29 cellular contexts compared by ENCODE assay signal in the genomic region with DNA sequence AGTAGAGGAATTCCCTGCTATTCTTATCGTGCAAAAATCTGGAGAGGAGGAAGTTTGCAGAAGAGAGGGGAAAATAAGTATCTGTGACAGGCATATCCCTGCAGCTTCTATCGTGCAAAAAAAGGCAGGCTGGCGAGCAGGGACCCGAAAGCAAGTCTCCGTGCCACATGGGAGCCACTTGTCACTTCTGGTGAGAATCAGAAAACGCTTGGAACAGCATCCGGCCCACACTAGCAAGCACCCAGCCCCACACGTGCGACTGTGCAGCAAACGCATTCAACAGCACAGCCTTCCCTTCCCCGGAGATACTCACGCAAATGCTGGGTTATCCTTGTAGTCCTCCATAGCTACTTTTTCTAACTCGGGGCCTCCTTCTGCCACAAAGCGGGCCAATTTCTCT. TPM values are rescaled to one million over a fixed set of nuclear protein-coding genes. Genes with fewer than 3 reads are reported as not detected.
"Had no signal": no experiment of that assay in that cellular context is flagged by ENCODE, and none has a peak within 500 bp of the region (broad histone marks: within the 10 kb centered on the region; RNA-seq: fewer than 3 reads in every experiment).

No MANE protein-coding gene starts in this region.

- H3K36me3 ChIP-seq: ovary, uterus had no signal

- H3K4me1 ChIP-seq: parathyroid adenoma, psoas muscle, right lobe of liver, sigmoid colon, stomach, suprapubic skin, testis, tibial artery, transverse colon, upper lobe of right lung, uterus had no signal

- H3K27ac ChIP-seq: neutrophil, ovary, parathyroid adenoma, psoas muscle, right lobe of liver, sigmoid colon, stomach, suprapubic skin, testis, tibial artery, transverse colon, upper lobe of right lung, uterus had no signal

- H3K27me3 ChIP-seq: neutrophil, ovary, right lobe of liver, sigmoid colon, stomach, suprapubic skin, testis, tibial artery, transverse colon, upper lobe of right lung, uterus had no signal

- H3K4me1 Mint-ChIP-seq: naive thymus-derived CD4-positive, alpha-beta T cell; natural killer cell; stimulated activated effector memory CD8-positive, alpha-beta T cell treated with anti-CD3 and anti-CD28 coated beads, Interleukin-12 subunit alpha, Interleukin-12 subunit beta, amount 100 ng/mL, for 72 hours; stimulated activated naive B cell treated with anti-CD40 and anti-IgM and Interleukin-4, amounts not matched to agents 10 μg/mL and 1 μg/mL and 100 μg/mL, for 72 hours had no signal

- H3K9me3 ChIP-seq: neutrophil, ovary, psoas muscle, right lobe of liver, sigmoid colon, stomach, suprapubic skin, testis, tibial artery, transverse colon, upper lobe of right lung, uterus had no signal

- H3K4me3 ChIP-seq: ovary, psoas muscle, right lobe of liver, sigmoid colon, stomach, suprapubic skin, testis, tibial artery, transverse colon, upper lobe of right lung, uterus had no signal

- H3K9me3 Mint-ChIP-seq: naive thymus-derived CD4-positive, alpha-beta T cell; natural killer cell; nephron; stimulated activated effector memory CD8-positive, alpha-beta T cell treated with anti-CD3 and anti-CD28 coated beads, Interleukin-12 subunit alpha, Interleukin-12 subunit beta, amount 100 ng/mL, for 72 hours; stimulated activated naive B cell treated with anti-CD40 and anti-IgM and Interleukin-4, amounts not matched to agents 10 μg/mL and 1 μg/mL and 100 μg/mL, for 72 hours; stimulated activated naive CD8-positive, alpha-beta T cell treated with anti-CD3 and anti-CD28 coated beads, Interleukin-15, Interleukin-2, amounts not matched to agents 100 ng/mL and 50 ng/mL, for 24 hours; type B pancreatic cell had no signal

- H3K4me3 Mint-ChIP-seq: naive thymus-derived CD4-positive, alpha-beta T cell; natural killer cell; nephron; stimulated activated effector memory CD8-positive, alpha-beta T cell treated with anti-CD3 and anti-CD28 coated beads, Interleukin-12 subunit alpha, Interleukin-12 subunit beta, amount 100 ng/mL, for 72 hours; stimulated activated naive B cell treated with anti-CD40 and anti-IgM and Interleukin-4, amounts not matched to agents 10 μg/mL and 1 μg/mL and 100 μg/mL, for 72 hours; stimulated activated naive CD8-positive, alpha-beta T cell treated with anti-CD3 and anti-CD28 coated beads, Interleukin-15, Interleukin-2, amounts not matched to agents 100 ng/mL and 50 ng/mL, for 24 hours; type B pancreatic cell had no signal

- DNase-seq: naive thymus-derived CD4-positive, alpha-beta T cell; natural killer cell; nucleus accumbens; ovary; psoas muscle; right cardiac atrium; right lobe of liver; sigmoid colon; small intestine; stimulated activated CD4-positive, alpha-beta T cell treated with anti-CD3 and anti-CD28 coated beads, Interleukin-15, amount 100 ng/mL, for 24 hours; stimulated activated CD4-positive, alpha-beta T cell treated with anti-CD3 and anti-CD28 coated beads, Interleukin-2, amount 100 ng/mL, for 24 hours; stimulated activated CD4-positive, alpha-beta T cell treated with anti-CD3 and anti-CD28 coated beads, Interleukin-2, amount 100 ng/mL, for 48 hours; stimulated activated CD4-positive, alpha-beta T cell treated with anti-CD3 and anti-CD28 coated beads, Interleukin-4, amount 100 ng/mL, for 24 hours; stimulated activated naive B cell treated with anti-CD40 and anti-IgM and Interleukin-4, amounts not matched to agents 10 μg/mL and 1 μg/mL and 100 μg/mL, for 72 hours; stimulated activated naive CD4-positive, alpha-beta T cell treated with Interleukin-2 at 50 U/mL for 16 hours; stomach; testis; tibial artery; transverse colon; upper lobe of right lung; uterus had no signal

- H3K27ac Mint-ChIP-seq: naive thymus-derived CD4-positive, alpha-beta T cell; natural killer cell; nephron; progenitor cell of endocrine pancreas; stimulated activated effector memory CD8-positive, alpha-beta T cell treated with anti-CD3 and anti-CD28 coated beads, Interleukin-12 subunit alpha, Interleukin-12 subunit beta, amount 100 ng/mL, for 72 hours; stimulated activated naive CD8-positive, alpha-beta T cell treated with anti-CD3 and anti-CD28 coated beads, Interleukin-15, Interleukin-2, amounts not matched to agents 100 ng/mL and 50 ng/mL, for 24 hours; type B pancreatic cell had no signal

- ATAC-seq: naive thymus-derived CD4-positive, alpha-beta T cell; natural killer cell; psoas muscle; right cardiac atrium; right lobe of liver; stimulated activated effector memory CD8-positive, alpha-beta T cell treated with anti-CD3 and anti-CD28 coated beads, Interleukin-12 subunit alpha, Interleukin-12 subunit beta, amount 100 ng/mL, for 72 hours; stimulated activated naive B cell treated with anti-CD40 and anti-IgM and Interleukin-4, amounts not matched to agents 10 μg/mL and 1 μg/mL and 100 μg/mL, for 72 hours; upper lobe of right lung had no signal

- H3K36me3 Mint-ChIP-seq: natural killer cell, type B pancreatic cell had no signal

- H2AFZ ChIP-seq: parathyroid adenoma had no signal

- H3K27me3 Mint-ChIP-seq: naive thymus-derived CD4-positive, alpha-beta T cell; progenitor cell of endocrine pancreas; stimulated activated naive B cell treated with anti-CD40 and anti-IgM and Interleukin-4, amounts not matched to agents 10 μg/mL and 1 μg/mL and 100 μg/mL, for 72 hours; stimulated activated naive CD8-positive, alpha-beta T cell treated with anti-CD3 and anti-CD28 coated beads, Interleukin-15, Interleukin-2, amounts not matched to agents 100 ng/mL and 50 ng/mL, for 24 hours; type B pancreatic cell had no signal

RNA-seq across cellular contexts. Expression of a gene that starts 30.3 kb away (rescaled TPM):
- total RNA-seq: natural killer cell had no signal
